ENCODE assay signal across 11 cellular contexts in genomic region chr3:129597087-129597791, GRCh38. TPM values are rescaled to one million over a fixed set of nuclear protein-coding genes. Genes with fewer than 3 reads are reported as not detected.
DNase-seq lines count a peak whose midpoint lies in the region; ATAC-seq lines count a peak whose summit lies in the region.
"Had no signal": no experiment of that assay in that cellular context is flagged by ENCODE, and none has a peak within 500 bp of the region (broad histone marks: within the 10 kb centered on the region; RNA-seq: fewer than 3 reads in every experiment).

No MANE protein-coding gene starts in this region.

- intact Hi-C loops in Right ventricle myocardium superior (cut with DNase I) (loop anchor here (5.0 kb wide), 1 partner anchor 105 kb away; no protein-coding TSS in a partner anchor), sciatic nerve (cut with DNase I) (no loop called here)

- DNase-seq in EH (ENCODE audit: low read depth) (peak; percentile 71), T1000 (lab: John Stamatoyannopoulos, UW) (peak; percentile 5), Right ventricle myocardium superior (peak; percentile 78), sciatic nerve (ENCODE audit: low spot score) (no peak), cortex of kidney (lab: John Stamatoyannopoulos, UW) (no peak), ecto neural progenitor cell (ENCODE audit: low spot score) (no peak), NOMO-1 treated with DMSO at 0.1 percent for 48 hours (lab: John Stamatoyannopoulos, UW; ENCODE audit: unreplicated experiment) (no peak)
- DNase-seq: effector memory CD8-positive, alpha-beta T cell; NCI-H345 had no signal

- ATAC-seq in Right ventricle myocardium superior (ENCODE audit: poor library complexity) = peak; percentile 20
- peak; percentile 51 for ATAC-seq in sciatic nerve
- ATAC-seq in HG03342 (IDR thresholded peaks at IDR 0.05; ENCODE audit: unreplicated experiment) = no peak

RNA-seq across cellular contexts. Expression of gene PLXND1, which starts 9.2 kb away (rescaled TPM):
- total RNA-seq in Right ventricle myocardium superior (53.1 TPM), sciatic nerve (319 TPM)

RNA-seq across cellular contexts. Expression of gene H1-8, which starts 54.3 kb away (rescaled TPM):
- total RNA-seq in Right ventricle myocardium superior (not detected), sciatic nerve (not detected)
- total RNA-seq: activated CD4-positive, alpha-beta T cell treated with anti-CD3 and anti-CD28 coated beads for 36 hours had no signal

Comparison
In these comparisons a context has a peak if more than half of its experiments do, and no peak if none do; other contexts are left out.
1. DNase-seq: peak in EH (single experiment), T1000 (single experiment) and Right ventricle myocardium superior (single experiment); none in sciatic nerve (single experiment), cortex of kidney (single experiment), ecto neural progenitor cell (single experiment) and NOMO-1 treated with DMSO at 0.1 percent for 48 hours (single experiment).